ENCODE assay signal across 12 cellular contexts in genomic region chr14:100215330-100215885, GRCh38. TPM values are rescaled to one million over a fixed set of nuclear protein-coding genes. Genes with fewer than 3 reads are reported as not detected.
A peak's percentile ranks its signal among the peaks of the same experiment; 100 is the strongest.
DNase-seq lines count a peak whose midpoint lies in the region; ATAC-seq and TF ChIP-seq lines count a peak whose summit lies in the region.
"Had no signal": no experiment of that assay in that cellular context is flagged by ENCODE, and none has a peak within 500 bp of the region (broad histone marks: within the 10 kb centered on the region; RNA-seq: fewer than 3 reads in every experiment).

No MANE protein-coding gene starts in this region.

- no peaks in the 10 kb centered on the region for H3K36me3 Mint-ChIP-seq in activated naive CD4-positive, alpha-beta T cell treated with anti-CD3 and anti-CD28 coated beads, Interleukin-2, amount 50 U/mL, for 24 hours
- no peaks in the 10 kb centered on the region for H3K36me3 Mint-ChIP-seq in activated naive CD8-positive, alpha-beta T cell treated with anti-CD3 and anti-CD28 coated beads, Interleukin-2, amount 10 ng/mL, durations not matched to agents 7 days and 5 days
- H3K36me3 Mint-ChIP-seq in naive B cell: no peaks in the 10 kb centered on the region
- no peaks in the 10 kb centered on the region for H3K36me3 Mint-ChIP-seq in type B pancreatic cell

- no peak for DNase-seq in activated naive CD4-positive, alpha-beta T cell treated with Interleukin-2 at 50 U/mL for 16 hours
- no peak for DNase-seq in activated naive CD8-positive, alpha-beta T cell treated with anti-CD3 and anti-CD28 coated beads, Interleukin-2, amount 10 ng/mL, durations not matched to agents 7 days and 5 days
- DNase-seq in naive B cell: no peak
- no peak for DNase-seq in type B pancreatic cell (ENCODE audit: extremely low spot score, unreplicated experiment)
- DNase-seq in central memory CD4-positive, alpha-beta T cell: no peak
- DNase-seq in cortex of kidney (lab: John Stamatoyannopoulos, UW): no peak
- no peak for DNase-seq in cerebellar nuclear complex (lab: John Stamatoyannopoulos, UW)
- DNase-seq: NCI-H1694 treated with DMSO at 0.1 percent for 48 hours had no signal

- ATAC-seq in activated naive CD8-positive, alpha-beta T cell treated with anti-CD3 and anti-CD28 coated beads, Interleukin-2, amount 10 ng/mL, durations not matched to agents 7 days and 5 days (ENCODE audit: low read depth): no peak
- ATAC-seq in naive B cell (ENCODE audit: low read depth in 2 of 2): no peak

- POLR2A ChIA-PET in activated naive CD8-positive, alpha-beta T cell treated with anti-CD3 and anti-CD28 coated beads, Interleukin-2, amount 10 ng/mL, durations not matched to agents 7 days and 5 days (lab: Charles Lee): interaction anchor here (1.4 to 5.4 kb wide), 3 partner anchors 19 to 22 kb away, joined by 5 to 32 read pairs (median 12); no protein-coding TSS in a partner anchor

- H3K4me1 Mint-ChIP-seq in activated naive CD4-positive, alpha-beta T cell treated with anti-CD3 and anti-CD28 coated beads, Interleukin-2, amount 50 U/mL, for 24 hours: peaks cover 43% of the 10 kb centered on the region
- H3K4me1 Mint-ChIP-seq in activated naive CD8-positive, alpha-beta T cell treated with anti-CD3 and anti-CD28 coated beads, Interleukin-2, amount 10 ng/mL, durations not matched to agents 7 days and 5 days: peaks cover 32% of the 10 kb centered on the region
- H3K4me1 Mint-ChIP-seq in naive B cell (peaks cover 7 to 19% (median 15%) of the 10 kb centered on the region in 3 donors), type B pancreatic cell (ENCODE audit: unreplicated experiment) (peaks cover 19% of the 10 kb centered on the region)

- H3K27ac Mint-ChIP-seq in activated naive CD4-positive, alpha-beta T cell treated with anti-CD3 and anti-CD28 coated beads, Interleukin-2, amount 50 U/mL, for 24 hours: peak overlapping the region; percentile 84
- peak overlapping the region; percentile 94 for H3K27ac Mint-ChIP-seq in activated naive CD8-positive, alpha-beta T cell treated with anti-CD3 and anti-CD28 coated beads, Interleukin-2, amount 10 ng/mL, durations not matched to agents 7 days and 5 days
- H3K27ac Mint-ChIP-seq in naive B cell: peak overlapping the region in 3 of 6 donors; percentile 13 to 93 (median 53)
- H3K27ac Mint-ChIP-seq in type B pancreatic cell: peak overlapping the region; percentile 98

- H3K4me3 Mint-ChIP-seq in activated naive CD4-positive, alpha-beta T cell treated with anti-CD3 and anti-CD28 coated beads, Interleukin-2, amount 50 U/mL, for 24 hours: peak overlapping the region; percentile 86
- peak overlapping the region; percentile 4 for H3K4me3 Mint-ChIP-seq in activated naive CD8-positive, alpha-beta T cell treated with anti-CD3 and anti-CD28 coated beads, Interleukin-2, amount 10 ng/mL, durations not matched to agents 7 days and 5 days
- H3K4me3 Mint-ChIP-seq in naive B cell: peak overlapping the region; percentile 73 to 91 (median 81)
- peak overlapping the region; percentile 79 for H3K4me3 Mint-ChIP-seq in type B pancreatic cell

- no peak for TF ChIP-seq CTCF in type B pancreatic cell (conservative IDR thresholded peaks at IDR 0.05)

- H3K9me3 Mint-ChIP-seq in activated naive CD4-positive, alpha-beta T cell treated with anti-CD3 and anti-CD28 coated beads, Interleukin-2, amount 50 U/mL, for 24 hours: no peaks in the 10 kb centered on the region
- no peaks in the 10 kb centered on the region for H3K9me3 Mint-ChIP-seq in activated naive CD8-positive, alpha-beta T cell treated with anti-CD3 and anti-CD28 coated beads, Interleukin-2, amount 10 ng/mL, durations not matched to agents 7 days and 5 days
- H3K9me3 Mint-ChIP-seq in naive B cell (no peaks in the 10 kb centered on the region), type B pancreatic cell (no peaks in the 10 kb centered on the region)

- H3K27me3 Mint-ChIP-seq in activated naive CD4-positive, alpha-beta T cell treated with anti-CD3 and anti-CD28 coated beads, Interleukin-2, amount 50 U/mL, for 24 hours: no peaks in the 10 kb centered on the region
- no peaks in the 10 kb centered on the region for H3K27me3 Mint-ChIP-seq in activated naive CD8-positive, alpha-beta T cell treated with anti-CD3 and anti-CD28 coated beads, Interleukin-2, amount 10 ng/mL, durations not matched to agents 7 days and 5 days
- H3K27me3 Mint-ChIP-seq in naive B cell (no peaks in the 10 kb centered on the region), type B pancreatic cell (no peaks in the 10 kb centered on the region)

RNA-seq across cellular contexts. Expression of gene YY1, which starts 23.5 kb away (rescaled TPM):
- 10 to 100 TPM; 86.4 to 89.6 TPM for total RNA-seq in activated naive CD8-positive, alpha-beta T cell treated with anti-CD3 and anti-CD28 coated beads, Interleukin-2, amount 10 ng/mL, durations not matched to agents 7 days and 5 days
- 10 to 100 TPM; 12.7 to 25.0 (median 18.7) TPM for polyA plus RNA-seq in naive B cell (ENCODE audit: low read depth in 6 of 6)
- 79.8 and 98.0 TPM in 2 replicates for total RNA-seq in type B pancreatic cell (ENCODE audit: low replicate concordance)

RNA-seq across cellular contexts. Expression of gene DEGS2, which starts 56.0 kb away (rescaled TPM):
- under 1 TPM; 0.14 to 0.28 TPM for total RNA-seq in activated naive CD8-positive, alpha-beta T cell treated with anti-CD3 and anti-CD28 coated beads, Interleukin-2, amount 10 ng/mL, durations not matched to agents 7 days and 5 days
- polyA plus RNA-seq in naive B cell (ENCODE audit: low read depth in 6 of 6): 1 to 10 TPM in 3 of 6 donors, under 1 TPM in 3; 0.29 to 3.6 (median 0.96) TPM
- total RNA-seq in type B pancreatic cell (ENCODE audit: low replicate concordance): 5.2 and 7.6 TPM in 2 replicates
- total RNA-seq: astrocyte, HT1080, RPMI7951 had no signal

Comparison
In these comparisons a context has a peak if more than half of its experiments do, and no peak if none do; other contexts are left out.
1. H3K4me3 Mint-ChIP-seq: peak in every context shown above with its lines; median percentile 86 in activated naive CD4-positive, alpha-beta T cell treated with anti-CD3 and anti-CD28 coated beads, Interleukin-2, amount 50 U/mL, for 24 hours; 81 in naive B cell; 79 in type B pancreatic cell; 4 in activated naive CD8-positive, alpha-beta T cell treated with anti-CD3 and anti-CD28 coated beads, Interleukin-2, amount 10 ng/mL, durations not matched to agents 7 days and 5 days.